ENCODE assay signal across 8 cellular contexts in genomic region chr14:52553002-52553670, GRCh38. TPM values are rescaled to one million over a fixed set of nuclear protein-coding genes. Genes with fewer than 3 reads are reported as not detected.
DNase-seq lines count a peak whose midpoint lies in the region; ATAC-seq and TF ChIP-seq lines count a peak whose summit lies in the region.

No MANE protein-coding gene starts in this region.

- BruUV-seq in Caco-2 (replicated peaks; lab: Mats Ljungman, UMichigan): no TSS peak
- BruUV-seq in mammary epithelial cell (replicated peaks; lab: Mats Ljungman, UMichigan): no TSS peak

- dilution Hi-C loops in mammary epithelial cell (cut with HindIII; ENCODE audit: low sequenced_read_pairs): no loop called here

- H3K27ac ChIP-seq in mammary epithelial cell (ENCODE audit: insufficient read depth, low read depth, low read length) (no peak overlapping the region), layer of hippocampus (ENCODE audit: low read depth, low read length) (peak overlapping the region; percentile 43)

- CTCF ChIA-PET in Caco-2 (lab: Charles Lee) (interaction anchor here (0.6 kb wide), 1 partner anchor 23 kb away, joined by 4 read pairs; no protein-coding TSS in a partner anchor), mammary epithelial cell (lab: Charles Lee; ENCODE audit: low non-redundant PET) (no interaction called here)

- H2AFZ ChIP-seq in mammary epithelial cell (ENCODE audit: low read depth, low read length): peak overlapping the region; percentile 99

- H3K4me3 ChIP-seq in Caco-2 (ENCODE audit: low read depth, low read length) (peak overlapping the region; percentile 74), mammary epithelial cell (replicated peaks in 1 of 3; ENCODE audit: insufficient read depth in 1 of 3, low read depth in 2 of 3, low read length in 3 of 3) (peak overlapping the region; percentile 73 to 78 (median 78))

- POLR2A ChIA-PET in Caco-2 (lab: Charles Lee): interaction anchor here (0.6 to 1.3 kb wide), 8 partner anchors 11 to 972 kb away, joined by 3 to 10 read pairs (median 5); partner anchors contain the start of gene STYX

- H3K27me3 Mint-ChIP-seq in Caco-2 (ENCODE audit: insufficient read depth, unreplicated experiment): no peaks in the 10 kb centered on the region

- no peaks in the 10 kb centered on the region for H3K9me3 Mint-ChIP-seq in Caco-2 (ENCODE audit: unreplicated experiment)

- H3K27me3 ChIP-seq in Caco-2 (replicated peaks; ENCODE audit: control insufficient read depth, insufficient read depth, low read length) (no peaks in the 10 kb centered on the region), mammary epithelial cell (ENCODE audit: insufficient read depth, low read length) (no peaks in the 10 kb centered on the region), layer of hippocampus (ENCODE audit: control insufficient read depth, insufficient read depth, low read length) (no peaks in the 10 kb centered on the region)

- WGBS in mammary epithelial cell (ENCODE audit: low coverage, missing lambda C conversion rate): 2% methylated on average over 8 of the region's 69 CpGs

- in situ Hi-C loops in KBM-7 (cut with MboI; ENCODE audit: low pct_unique_long_range_greater_than_20kb, low sequenced_read_pairs): no loop called here
- in situ Hi-C loops in mammary epithelial cell (cut with MboI; ENCODE audit: low sequenced_read_pairs in 2 of 2): no loop called here

- peak overlapping the region; percentile 83 for H3K27ac Mint-ChIP-seq in Caco-2 (ENCODE audit: unreplicated experiment)

- peak; percentile 29 for ATAC-seq in GM21717 (IDR thresholded peaks at IDR 0.05; ENCODE audit: unreplicated experiment)

- peaks cover 15% of the 10 kb centered on the region for H3K36me3 Mint-ChIP-seq in Caco-2 (ENCODE audit: insufficient read depth, unreplicated experiment)

- H4K20me1 ChIP-seq in mammary epithelial cell (ENCODE audit: insufficient read depth, low read length): no peaks in the 10 kb centered on the region

- peaks cover 18% of the 10 kb centered on the region for H3K79me2 ChIP-seq in mammary epithelial cell (ENCODE audit: insufficient read depth, low read length)

- peak in 1 of 2 experiments; percentile 52 for DNase-seq in Caco-2
- DNase-seq in KBM-7: peak; percentile 29
- peak in 4 of 5 experiments; percentile 9 to 73 (median 35) for DNase-seq in T-helper 2 cell
- peak; percentile 25 for DNase-seq in mammary epithelial cell
- peak; percentile 36 for DNase-seq in stimulated activated CD4-positive, alpha-beta T cell treated with anti-CD3 and anti-CD28 coated beads, Interleukin-4, amount 100 ng/mL, for 1 hour
- DNase-seq in GOT3 (lab: John Stamatoyannopoulos, UW): no peak

- H3K4me1 ChIP-seq in Caco-2 (peaks cover 7% of the 10 kb centered on the region; the same call in 1 of the 2 replicates), mammary epithelial cell (ENCODE audit: insufficient read depth, low read length) (peaks cover 22% of the 10 kb centered on the region)

- H3K36me3 ChIP-seq in Caco-2 (ENCODE audit: control insufficient read depth, insufficient read depth, low read length): no peaks in the 10 kb centered on the region
- H3K36me3 ChIP-seq in mammary epithelial cell (ENCODE audit: insufficient read depth, low read length): no peaks in the 10 kb centered on the region

- H3K4me3 Mint-ChIP-seq in Caco-2 (ENCODE audit: unreplicated experiment): peak overlapping the region; percentile 92

- intact Hi-C loops in Caco-2 (cut with micrococcal nuclease; ENCODE audit: unreplicated experiment): loop anchor here (10.0 kb wide), 2 partner anchors 112 to 142 kb away; partner anchors contain the start of gene ERO1A
- intact Hi-C loops in mammary epithelial cell (cut with micrococcal nuclease): loop anchor here (2.0 to 5.0 kb wide), 4 partner anchors 89 to 256 kb away; partner anchors contain the start of gene GNPNAT1

- H3K4me2 ChIP-seq in mammary epithelial cell (ENCODE audit: insufficient read depth, low read depth, low read length): peak overlapping the region; percentile 99

- H3K9me3 ChIP-seq in Caco-2: no peaks in the 10 kb centered on the region
- H3K9me3 ChIP-seq in mammary epithelial cell (replicated peaks; ENCODE audit: insufficient read depth, low read length): no peaks in the 10 kb centered on the region

- TF ChIP-seq CTCF in Caco-2 (IDR thresholded peaks at IDR 0.05; ENCODE audit: insufficient read depth in 1 of 2, low read depth in 1 of 2, low read length in 1 of 2, severe bottlenecking in 1 of 2, unreplicated experiment in 1 of 2) (no peak), mammary epithelial cell (conservative IDR thresholded peaks at IDR 0.05 in 1 of 2, IDR thresholded peaks at IDR 0.05 in 1 of 2; ENCODE audit: extremely low read depth in 1 of 2, insufficient read depth in 1 of 2, low read depth in 1 of 2, low read length in 2 of 2) (no peak)

- peak overlapping the region; percentile 61 for H3K9ac ChIP-seq in mammary epithelial cell (ENCODE audit: insufficient read depth, low read length)

- H3K4me1 Mint-ChIP-seq in Caco-2 (ENCODE audit: low read depth, unreplicated experiment): peaks cover 16% of the 10 kb centered on the region

RNA-seq across cellular contexts. Expression of gene GPR137C, which starts 0.5 kb away (rescaled TPM):
- total RNA-seq in Caco-2 (2022) (1.9 and 2.9 TPM in 2 replicates), mammary epithelial cell (under 1 TPM; 0.17 to 0.64 TPM)
- 0.27 TPM for polyA plus RNA-seq in mammary epithelial cell
- polyA minus RNA-seq in mammary epithelial cell: 0.36 TPM

RNA-seq across cellular contexts. Expression of gene TXNDC16, which starts 0.8 kb away (rescaled TPM):
- total RNA-seq in Caco-2 (2022): 6.6 and 10.2 TPM in 2 replicates
- 1 to 10 TPM; 4.0 to 4.2 TPM for total RNA-seq in mammary epithelial cell
- 2.0 TPM for polyA plus RNA-seq in mammary epithelial cell
- 1.8 TPM for polyA minus RNA-seq in mammary epithelial cell
